ENCODE assay signal across 20 cellular contexts in the genomic region with DNA sequence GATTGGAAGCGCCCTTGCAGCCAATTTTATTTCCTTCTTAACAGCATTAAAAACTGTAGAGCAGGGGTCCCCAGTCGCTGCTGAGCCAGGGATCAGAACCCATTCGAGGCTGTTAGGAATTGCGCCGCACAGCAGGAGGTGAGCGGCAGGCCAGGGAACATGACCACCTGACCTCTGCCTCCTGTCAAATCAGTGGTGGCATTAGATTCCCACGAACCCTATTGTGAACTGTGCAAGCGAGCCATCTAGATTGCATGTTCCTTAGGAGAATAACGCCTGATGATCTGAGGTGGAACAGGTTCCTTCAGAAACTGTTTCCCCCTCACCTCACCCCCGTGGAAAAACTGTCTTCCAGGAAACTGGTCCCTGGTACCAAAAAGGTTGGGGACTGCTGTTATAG.
"Had no signal": no experiment of that assay in that cellular context is flagged by ENCODE, and none has a peak within 500 bp of the region (broad histone marks: within the 10 kb centered on the region; RNA-seq: fewer than 3 reads in every experiment).

No MANE protein-coding gene starts in this region.

- H3K9me3 Mint-ChIP-seq: activated CD4-positive, alpha-beta T cell treated with anti-CD3 and anti-CD28 coated beads, Interleukin-2, amount 10 ng/mL, durations not matched to agents 7 days and 5 days; activated naive CD4-positive, alpha-beta T cell treated with anti-CD3 and anti-CD28 coated beads, Interleukin-2, amount 50 U/mL, for 72 hours; activated T-helper 2 cell treated with anti-CD3 and anti-CD28 coated beads, Interferon-gamma antibody, Interleukin-2, Interleukin-4, amounts not matched to agents 10 μg/mL and 5 μg/mL and 100 μg/mL, durations not matched to agents 14 hours and 24 hours and 36 hours; brain; neural crest cell had no signal

- H3K27me3 Mint-ChIP-seq: activated CD4-positive, alpha-beta T cell treated with anti-CD3 and anti-CD28 coated beads, Interleukin-2, amount 10 ng/mL, durations not matched to agents 7 days and 5 days; brain; T-helper 17 cell had no signal

- H3K4me3 ChIP-seq: colonic mucosa, psoas muscle, right lobe of liver, smooth muscle cell, thoracic aorta, upper lobe of right lung had no signal

- H3K36me3 ChIP-seq: colonic mucosa, right lobe of liver, thoracic aorta had no signal

- ATAC-seq: activated naive CD4-positive, alpha-beta T cell treated with anti-CD3 and anti-CD28 coated beads, Interleukin-2, amount 50 U/mL, for 72 hours; psoas muscle; right lobe of liver; SK-N-SH treated with all-trans-retinoic acid at 6 μM for 48 hours; T-helper 17 cell; upper lobe of right lung had no signal

- H3K4me1 ChIP-seq: colonic mucosa, psoas muscle, upper lobe of right lung had no signal

- H3K9me3 ChIP-seq: colonic mucosa, psoas muscle, right lobe of liver, thoracic aorta, upper lobe of right lung had no signal

- H3K27ac ChIP-seq: colonic mucosa, psoas muscle, right lobe of liver, thoracic aorta, upper lobe of right lung had no signal

- H3K4me1 Mint-ChIP-seq: brain had no signal

- DNase-seq: activated CD4-positive, alpha-beta T cell treated with anti-CD3 and anti-CD28 coated beads, Interleukin-2, amount 10 ng/mL, durations not matched to agents 7 days and 5 days; activated CD4-positive, CD25-positive, alpha-beta regulatory T cell; central memory CD4-positive, alpha-beta T cell; colonic mucosa; effector CD8-positive, alpha-beta T cell; foreskin melanocyte; mesendoderm; psoas muscle; right lobe of liver; stimulated activated CD4-positive, alpha-beta T cell treated with anti-CD3 and anti-CD28 coated beads, Interleukin-4, amount 100 ng/mL, for 4 hours; stimulated activated CD8-positive, alpha-beta memory T cell treated with anti-CD3 and anti-CD28 coated beads, Interleukin-4, amount 100 ng/mL, for 48 hours; T-helper 17 cell; upper lobe of right lung had no signal

- H3K27me3 ChIP-seq: colonic mucosa, right lobe of liver, upper lobe of right lung had no signal

- H3K36me3 Mint-ChIP-seq: brain had no signal

- H3K27ac Mint-ChIP-seq: activated CD4-positive, alpha-beta T cell treated with anti-CD3 and anti-CD28 coated beads, Interleukin-2, amount 10 ng/mL, durations not matched to agents 7 days and 5 days; activated naive CD4-positive, alpha-beta T cell treated with anti-CD3 and anti-CD28 coated beads, Interleukin-2, amount 50 U/mL, for 72 hours; activated T-helper 2 cell treated with anti-CD3 and anti-CD28 coated beads, Interferon-gamma antibody, Interleukin-2, Interleukin-4, amounts not matched to agents 10 μg/mL and 5 μg/mL and 100 μg/mL, durations not matched to agents 14 hours and 24 hours and 36 hours; brain; T-helper 17 cell had no signal

- H3K4me3 Mint-ChIP-seq: activated CD4-positive, alpha-beta T cell treated with anti-CD3 and anti-CD28 coated beads, Interleukin-2, amount 10 ng/mL, durations not matched to agents 7 days and 5 days; brain; neural crest cell; T-helper 17 cell had no signal
